In the genomic region with DNA sequence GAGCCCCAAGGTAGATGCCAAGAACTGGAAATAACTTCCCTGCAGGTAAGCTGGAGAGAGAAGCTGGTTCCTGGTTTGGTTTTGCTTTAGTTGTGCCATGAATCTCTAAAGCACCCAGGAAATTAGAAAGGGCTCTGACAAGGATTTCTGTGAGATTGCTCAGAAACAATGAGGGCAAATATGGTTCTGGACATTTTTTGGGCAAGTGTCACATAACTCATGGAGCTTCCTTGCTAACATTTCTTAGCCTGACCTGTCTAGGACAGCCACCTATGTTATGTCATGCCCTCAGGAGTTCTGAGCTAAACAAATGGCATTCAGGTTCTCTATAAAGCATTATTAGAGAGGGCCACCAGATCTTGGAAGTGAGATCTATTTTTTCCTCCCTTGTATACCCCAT, we compare ENCODE assay signal across 29 cellular contexts.
"Had no signal": no experiment of that assay in that cellular context is flagged by ENCODE, and none has a peak within 500 bp of the region (broad histone marks: within the 10 kb centered on the region; RNA-seq: fewer than 3 reads in every experiment).

No MANE protein-coding gene starts in this region.

- H3K27me3 ChIP-seq: pancreas, right atrium auricular region, right lobe of liver, sigmoid colon, spleen, suprapubic skin, testis, tibial artery, transverse colon, upper lobe of left lung, vagina had no signal

- H3K9me3 Mint-ChIP-seq: natural killer cell; nephron progenitor cell; neural crest cell; stimulated activated memory B cell treated with anti-CD40 and anti-IgM and Interleukin-4, amounts not matched to agents 10 μg/mL and 1 μg/mL and 100 μg/mL, for 72 hours; stimulated activated naive CD8-positive, alpha-beta T cell treated with anti-CD3 and anti-CD28 coated beads, Interleukin-15, amount 100 ng/mL, for 72 hours had no signal

- H3K4me1 ChIP-seq: pancreas, prostate gland, right atrium auricular region, sigmoid colon, suprapubic skin, testis, tibial artery, transverse colon, upper lobe of left lung, vagina had no signal

- H3K27ac ChIP-seq: pancreas, prostate gland, right atrium auricular region, right lobe of liver, sigmoid colon, spleen, suprapubic skin, testis, tibial artery, transverse colon, upper lobe of left lung, vagina had no signal

- H3K27ac Mint-ChIP-seq: naive thymus-derived CD4-positive, alpha-beta T cell; natural killer cell; stimulated activated memory B cell treated with anti-CD40 and anti-IgM and Interleukin-4, amounts not matched to agents 10 μg/mL and 1 μg/mL and 100 μg/mL, for 72 hours; stimulated activated naive CD8-positive, alpha-beta T cell treated with anti-CD3 and anti-CD28 coated beads, Interleukin-15, amount 100 ng/mL, for 72 hours had no signal

- H3K27me3 Mint-ChIP-seq: naive thymus-derived CD4-positive, alpha-beta T cell; stimulated activated memory B cell treated with anti-CD40 and anti-IgM and Interleukin-4, amounts not matched to agents 10 μg/mL and 1 μg/mL and 100 μg/mL, for 72 hours had no signal

- ATAC-seq: naive thymus-derived CD4-positive, alpha-beta T cell; natural killer cell; pancreas; right lobe of liver; stimulated activated memory B cell treated with anti-CD40 and anti-IgM and Interleukin-4, amounts not matched to agents 10 μg/mL and 1 μg/mL and 100 μg/mL, for 72 hours; stimulated activated naive CD8-positive, alpha-beta T cell treated with anti-CD3 and anti-CD28 coated beads, Interleukin-15, amount 100 ng/mL, for 72 hours; stimulated activated naive CD8-positive, alpha-beta T cell treated with anti-CD3 and anti-CD28 coated beads, Interleukin-15, Interleukin-2, amounts not matched to agents 100 U/mL and 50 U/mL, for 24 hours had no signal

- H3K36me3 Mint-ChIP-seq: naive thymus-derived CD4-positive, alpha-beta T cell; natural killer cell; stimulated activated memory B cell treated with anti-CD40 and anti-IgM and Interleukin-4, amounts not matched to agents 10 μg/mL and 1 μg/mL and 100 μg/mL, for 72 hours had no signal

- H3K4me1 Mint-ChIP-seq: naive thymus-derived CD4-positive, alpha-beta T cell; natural killer cell; stimulated activated memory B cell treated with anti-CD40 and anti-IgM and Interleukin-4, amounts not matched to agents 10 μg/mL and 1 μg/mL and 100 μg/mL, for 72 hours had no signal

- H3K9me3 ChIP-seq: pancreas, prostate gland, right atrium auricular region, right lobe of liver, sigmoid colon, spleen, suprapubic skin, testis, tibial artery, transverse colon, upper lobe of left lung, vagina had no signal

- H3K4me3 Mint-ChIP-seq: naive thymus-derived CD4-positive, alpha-beta T cell; natural killer cell; nephron progenitor cell; neural crest cell; stimulated activated memory B cell treated with anti-CD40 and anti-IgM and Interleukin-4, amounts not matched to agents 10 μg/mL and 1 μg/mL and 100 μg/mL, for 72 hours; stimulated activated naive CD8-positive, alpha-beta T cell treated with anti-CD3 and anti-CD28 coated beads, Interleukin-15, amount 100 ng/mL, for 72 hours had no signal

- DNase-seq: naive thymus-derived CD4-positive, alpha-beta T cell; natural killer cell; nephron progenitor cell; occipital lobe; pancreas; retina; right lobe of liver; sigmoid colon; small intestine; spleen; stimulated activated CD4-positive, alpha-beta T cell treated with anti-CD3 and anti-CD28 coated beads, Interleukin-12 subunit alpha, Interleukin-12 subunit beta, amount 100 ng/mL, for 4 hours; stimulated activated CD4-positive, alpha-beta T cell treated with anti-CD3 and anti-CD28 coated beads, Interleukin-1b, Interleukin-23, amount 100 ng/mL, for 48 hours; stimulated activated CD4-positive, alpha-beta T cell treated with anti-CD3 and anti-CD28 coated beads, Interleukin-4, amount 100 ng/mL, for 1 hour; stimulated activated CD4-positive, alpha-beta T cell treated with anti-CD3 and anti-CD28 coated beads, Interleukin-4, amount 100 ng/mL, for 4 hours; stimulated activated CD8-positive, alpha-beta memory T cell treated with anti-CD3 and anti-CD28 coated beads, Interleukin-4, amount 100 ng/mL, for 48 hours; stimulated activated naive CD4-positive, alpha-beta T cell; stimulated activated naive CD8-positive, alpha-beta T cell treated with anti-CD3 and anti-CD28 coated beads, Interleukin-15, amount 100 ng/mL, for 72 hours; stimulated activated naive CD8-positive, alpha-beta T cell treated with anti-CD3 and anti-CD28 coated beads, Interleukin-15, Interleukin-2, amounts not matched to agents 100 U/mL and 50 U/mL, for 24 hours; substantia nigra; testis; tibial artery; transverse colon; upper lobe of left lung had no signal

- H3K4me3 ChIP-seq: pancreas, prostate gland, right atrium auricular region, right lobe of liver, sigmoid colon, spleen, suprapubic skin, testis, tibial artery, transverse colon, upper lobe of left lung, vagina had no signal

- H3K36me3 ChIP-seq: pancreas, prostate gland, right atrium auricular region, right lobe of liver, sigmoid colon, spleen, suprapubic skin, tibial artery, transverse colon, upper lobe of left lung, vagina had no signal
